8 cellular contexts compared by ENCODE assay signal in genomic region chr14:102138935-102139247, GRCh38. TPM values are rescaled to one million over a fixed set of nuclear protein-coding genes. Genes with fewer than 3 reads are reported as not detected.
DNase-seq lines count a peak whose midpoint lies in the region; FAIRE-seq and TF ChIP-seq lines count a peak whose summit lies in the region.

No MANE protein-coding gene starts in this region.

- no peak for TF ChIP-seq CTCF in BE2C (IDR thresholded peaks at IDR 0.05; ENCODE audit: low read depth, low read length)
- no peak for TF ChIP-seq CTCF in HFFc6 (IDR thresholded peaks at IDR 0.05)
- no peak for TF ChIP-seq CTCF in adrenal gland (IDR thresholded peaks at IDR 0.05)
- TF ChIP-seq CTCF in kidney (IDR thresholded peaks at IDR 0.05; ENCODE audit: borderline replicate concordance, extremely low read depth, insufficient read depth), result no peak
- no peak for TF ChIP-seq CTCF in suprapubic skin (IDR thresholded peaks at IDR 0.05)

- WGBS in adrenal gland, 4 donors, result 3 to 5% (median 4%) methylated on average over 7 to 11 of the region's 11 CpGs
- WGBS in suprapubic skin, result 5% methylated on average over 11 of the region's 11 CpGs

- DNase-seq in BE2C (peak; percentile 18), HFFc6 (no peak), adrenal gland (peak in 3 of 7 donors; percentile 18 to 29 (median 23)), kidney (no peak), suprapubic skin (ENCODE audit: low spot score in 2 of 2) (no peak), ureter (ENCODE audit: low spot score) (no peak), SIG-M5 treated with dmso at 0.1 percent for 504 hours (lab: John Stamatoyannopoulos, UW; ENCODE audit: unreplicated experiment) (no peak), CD1c-positive myeloid dendritic cell (ENCODE audit: extremely low spot score) (no peak)

- H3K4me1 Mint-ChIP-seq in HFFc6 (ENCODE audit: low read depth), result peaks cover 29% of the 10 kb centered on the region

- no peaks in the 10 kb centered on the region for H3K27me3 ChIP-seq in BE2C
- H3K27me3 ChIP-seq in adrenal gland, result no peaks in the 10 kb centered on the region
- H3K27me3 ChIP-seq in suprapubic skin, result no peaks in the 10 kb centered on the region

- H3K36me3 Mint-ChIP-seq in HFFc6 (ENCODE audit: low read depth), result peaks cover 7% of the 10 kb centered on the region

- H3K9me3 Mint-ChIP-seq in HFFc6, result no peaks in the 10 kb centered on the region

- H3K27ac Mint-ChIP-seq in HFFc6, result no peak overlapping the region

- H3K27ac ChIP-seq in adrenal gland (peak overlapping the region in 3 of 5 donors; percentile 26 to 90 (median 89)), kidney (ENCODE audit: low read depth in 2 of 2, low read length in 2 of 2) (peak overlapping the region in 1 of 2 donors; percentile 45), suprapubic skin (no peak overlapping the region)

- H3K4me1 ChIP-seq in BE2C (no peaks in the 10 kb centered on the region), adrenal gland (replicated peaks in 1 of 2) (peaks cover 8 to 29% of the 10 kb centered on the region in 2 donors), kidney (ENCODE audit: control insufficient read depth in 1 of 2, insufficient read depth in 1 of 2, low read depth in 1 of 2, low read length in 2 of 2) (peaks cover 5 to 7% of the 10 kb centered on the region in 2 donors), suprapubic skin (peaks cover 32% of the 10 kb centered on the region)

- H3K36me3 ChIP-seq in BE2C, result no peaks in the 10 kb centered on the region; the same call in 1 of the 2 replicates
- no peaks in the 10 kb centered on the region for H3K36me3 ChIP-seq in adrenal gland (replicated peaks in 1 of 2)
- H3K36me3 ChIP-seq in kidney (ENCODE audit: control insufficient read depth in 1 of 2, insufficient read depth in 2 of 2, low read length in 2 of 2), result no peaks in the 10 kb centered on the region
- H3K36me3 ChIP-seq in suprapubic skin, result no peaks in the 10 kb centered on the region

- no peak for FAIRE-seq in kidney (lab: Jason Lieb, UNC)

- H3K9ac ChIP-seq in kidney (ENCODE audit: low read length in 2 of 2), result peak overlapping the region; percentile 26 to 62

- H3K4me3 Mint-ChIP-seq in HFFc6, result peak overlapping the region; percentile 99

- H3K9me3 ChIP-seq in BE2C (no peaks in the 10 kb centered on the region), adrenal gland (replicated peaks in 1 of 3) (no peaks in the 10 kb centered on the region), kidney (ENCODE audit: control insufficient read depth in 1 of 2, low read length in 2 of 2) (no peaks in the 10 kb centered on the region), suprapubic skin (no peaks in the 10 kb centered on the region)

- H3K4me3 ChIP-seq in BE2C (ENCODE audit: low read depth, low read length) (peak overlapping the region; percentile 87), adrenal gland (peak overlapping the region; percentile 72 to 91 (median 82)), kidney (ENCODE audit: low read length in 2 of 2) (peak overlapping the region; percentile 84 to 92), suprapubic skin (peak overlapping the region; percentile 98)

- intact Hi-C loops in adrenal gland (cut with DNase I), result no loop called here
- intact Hi-C loops in kidney (cut with DNase I), result no loop called here

- no peak for TF ChIP-seq EP300 in suprapubic skin (IDR thresholded peaks at IDR 0.05)

- no peaks in the 10 kb centered on the region for H3K27me3 Mint-ChIP-seq in HFFc6 (ENCODE audit: insufficient read depth)

- TF ChIP-seq POLR2A in adrenal gland (IDR thresholded peaks at IDR 0.05) (no peak), suprapubic skin (IDR thresholded peaks at IDR 0.05) (no peak)

RNA-seq across cellular contexts. Expression of gene WDR20, which starts 0.8 kb away (rescaled TPM):
- polyA plus RNA-seq in BE2C (2012; ENCODE audit: insufficient read depth, insufficient read length, low read depth), result 37.3 TPM
- total RNA-seq in HFFc6 (2021; fragmentation: NEBNext Ultra II Directional; extraction: Animal tissue kit (Norgen Biotek cat#: 25700)), result 10 to 100 TPM; 24.4 to 28.7 (median 27.7) TPM
- total RNA-seq in adrenal gland (10 to 100 TPM; 13.1 to 55.9 (median 48.1) TPM), kidney (44.2 TPM), suprapubic skin (10 to 100 TPM; 27.3 to 39.4 (median 33.0) TPM), ureter (45.7 TPM)
- polyA plus RNA-seq in adrenal gland (10 to 100 TPM; 21.5 to 46.1 (median 26.0) TPM), kidney (ENCODE audit: insufficient read depth, low read depth, low replicate concordance) (12.6 TPM)

RNA-seq across cellular contexts. Expression of gene HSP90AA1, which starts 52.0 kb away (rescaled TPM):
- polyA plus RNA-seq in BE2C (2012; ENCODE audit: insufficient read depth, insufficient read length, low read depth), result 448 TPM
- 100 to 1,000 TPM; 616 to 859 (median 665) TPM for total RNA-seq in HFFc6 (2021; fragmentation: NEBNext Ultra II Directional; extraction: Animal tissue kit (Norgen Biotek cat#: 25700))
- 100 to 1,000 TPM; 272 to 634 (median 392) TPM for total RNA-seq in adrenal gland
- polyA plus RNA-seq in adrenal gland, result 1,000 to 10,000 TPM in 1 of 3 donors, 100 to 1,000 TPM in 2; 293 to 1,666 (median 388) TPM
- total RNA-seq in kidney, result 409 TPM
- 455 TPM for polyA plus RNA-seq in kidney (ENCODE audit: insufficient read depth, low read depth, low replicate concordance)
- 100 to 1,000 TPM; 240 to 651 (median 430) TPM for total RNA-seq in suprapubic skin
- 583 TPM for total RNA-seq in ureter
